ENCODE assay signal across 8 cellular contexts in genomic region chr13:72643339-72643989, GRCh38.
DNase-seq lines count a peak whose midpoint lies in the region; ATAC-seq and TF ChIP-seq lines count a peak whose summit lies in the region.

No MANE protein-coding gene starts in this region.

- no peaks in the 10 kb centered on the region for H3K4me1 Mint-ChIP-seq in CD8-positive, alpha-beta memory T cell
- H3K4me1 Mint-ChIP-seq in activated CD4-positive, alpha-beta T cell treated with anti-CD3 and anti-CD28 coated beads, Interleukin-2, amount 10 ng/mL, durations not matched to agents 7 days and 5 days = no peaks in the 10 kb centered on the region
- no peaks in the 10 kb centered on the region for H3K4me1 Mint-ChIP-seq in osteocyte (ENCODE audit: unreplicated experiment)

- no peak for TF ChIP-seq POLR2A in erythroblast (IDR thresholded peaks at IDR 0.05; ENCODE audit: low read length)

- POLR2A ChIA-PET in CD8-positive, alpha-beta memory T cell (lab: Charles Lee) = no interaction called here
- POLR2A ChIA-PET in activated CD4-positive, alpha-beta T cell treated with anti-CD3 and anti-CD28 coated beads, Interleukin-2, amount 10 ng/mL, durations not matched to agents 7 days and 5 days (lab: Charles Lee) = no interaction called here

- CTCF ChIA-PET in CD8-positive, alpha-beta memory T cell (lab: Charles Lee) = interaction anchor here (1.1 kb wide), 1 partner anchor 20 kb away, joined by 4 read pairs; no protein-coding TSS in a partner anchor
- CTCF ChIA-PET in activated CD4-positive, alpha-beta T cell treated with anti-CD3 and anti-CD28 coated beads, Interleukin-2, amount 10 ng/mL, durations not matched to agents 7 days and 5 days (lab: Charles Lee) = interaction anchor here (0.6 to 0.7 kb wide), 2 partner anchors 13 to 110 kb away, joined by 3 read pairs; no protein-coding TSS in a partner anchor

- peak overlapping the region in 1 of 8 donors; percentile 65 for H3K27ac Mint-ChIP-seq in CD8-positive, alpha-beta memory T cell
- H3K27ac Mint-ChIP-seq in activated CD4-positive, alpha-beta T cell treated with anti-CD3 and anti-CD28 coated beads, Interleukin-2, amount 10 ng/mL, durations not matched to agents 7 days and 5 days = no peak overlapping the region
- no peak overlapping the region for H3K27ac Mint-ChIP-seq in osteocyte (ENCODE audit: unreplicated experiment)

- H3K4me3 Mint-ChIP-seq in CD8-positive, alpha-beta memory T cell = no peak overlapping the region
- H3K4me3 Mint-ChIP-seq in activated CD4-positive, alpha-beta T cell treated with anti-CD3 and anti-CD28 coated beads, Interleukin-2, amount 10 ng/mL, durations not matched to agents 7 days and 5 days = no peak overlapping the region
- H3K4me3 Mint-ChIP-seq in osteocyte (ENCODE audit: unreplicated experiment) = no peak overlapping the region

- H3K36me3 Mint-ChIP-seq in CD8-positive, alpha-beta memory T cell = no peaks in the 10 kb centered on the region
- H3K36me3 Mint-ChIP-seq in activated CD4-positive, alpha-beta T cell treated with anti-CD3 and anti-CD28 coated beads, Interleukin-2, amount 10 ng/mL, durations not matched to agents 7 days and 5 days (ENCODE audit: low read depth) = no peaks in the 10 kb centered on the region
- H3K36me3 Mint-ChIP-seq in osteocyte (ENCODE audit: unreplicated experiment) = no peaks in the 10 kb centered on the region

- H3K4me1 ChIP-seq in CD8-positive, alpha-beta memory T cell (ENCODE audit: insufficient read depth, low read length) = no peaks in the 10 kb centered on the region

- TF ChIP-seq CTCF in osteocyte (IDR thresholded peaks at IDR 0.05) = peak; percentile 76

- H3K27me3 Mint-ChIP-seq in CD8-positive, alpha-beta memory T cell = peaks cover 9 to 11% of the 10 kb centered on the region in 2 donors
- H3K27me3 Mint-ChIP-seq in activated CD4-positive, alpha-beta T cell treated with anti-CD3 and anti-CD28 coated beads, Interleukin-2, amount 10 ng/mL, durations not matched to agents 7 days and 5 days = peaks cover 13% of the 10 kb centered on the region
- H3K27me3 Mint-ChIP-seq in osteocyte (ENCODE audit: unreplicated experiment) = peaks cover 38% of the 10 kb centered on the region

- no peaks in the 10 kb centered on the region for H3K27me3 ChIP-seq in CD8-positive, alpha-beta memory T cell (ENCODE audit: insufficient read depth, low read length, poor library complexity, severe bottlenecking)

- peak; percentile 2 to 53 (median 5) for DNase-seq in CD8-positive, alpha-beta memory T cell
- DNase-seq in M059J (ENCODE audit: low read depth) (peak; percentile 28), erythroblast (lab: John Stamatoyannopoulos, UW) (peak; percentile 47 to 73), osteocyte (ENCODE audit: extremely low spot score, unreplicated experiment) (no peak), DMS79 (lab: John Stamatoyannopoulos, UW) (no peak)
- DNase-seq in activated CD4-positive, alpha-beta T cell treated with anti-CD3 and anti-CD28 coated beads, Interleukin-2, amount 10 ng/mL, durations not matched to agents 7 days and 5 days = peak; percentile 67

- H3K9me3 ChIP-seq in CD8-positive, alpha-beta memory T cell (ENCODE audit: low read length) = no peaks in the 10 kb centered on the region

- no peaks in the 10 kb centered on the region for H3K36me3 ChIP-seq in CD8-positive, alpha-beta memory T cell (ENCODE audit: insufficient read depth, low read length)

- H3K4me3 ChIP-seq in CD8-positive, alpha-beta memory T cell (ENCODE audit: low read length) = no peak overlapping the region

- ATAC-seq in GM19035 (IDR thresholded peaks at IDR 0.05; ENCODE audit: unreplicated experiment) = peak; percentile 75
- ATAC-seq in HG03378 (IDR thresholded peaks at IDR 0.05; ENCODE audit: unreplicated experiment) = no peak

- no peaks in the 10 kb centered on the region for H3K9me3 Mint-ChIP-seq in CD8-positive, alpha-beta memory T cell
- H3K9me3 Mint-ChIP-seq in activated CD4-positive, alpha-beta T cell treated with anti-CD3 and anti-CD28 coated beads, Interleukin-2, amount 10 ng/mL, durations not matched to agents 7 days and 5 days = no peaks in the 10 kb centered on the region
- no peaks in the 10 kb centered on the region for H3K9me3 Mint-ChIP-seq in osteocyte (ENCODE audit: unreplicated experiment)

- no peak overlapping the region for H3K27ac ChIP-seq in CD8-positive, alpha-beta memory T cell (ENCODE audit: low read depth, low read length)

Comparison
In these comparisons a context has a peak if more than half of its experiments do, and no peak if none do; other contexts are left out.
1. DNase-seq: peak in CD8-positive, alpha-beta memory T cell (5 of 5), M059J (single experiment), activated CD4-positive, alpha-beta T cell treated with anti-CD3 and anti-CD28 coated beads, Interleukin-2, amount 10 ng/mL, durations not matched to agents 7 days and 5 days (single experiment) and erythroblast (2 of 2); none in osteocyte (single experiment) and DMS79 (single experiment).